15 cellular contexts compared by ENCODE assay signal in genomic region chr2:58701688-58702301, GRCh38.
DNase-seq lines count a peak whose midpoint lies in the region; ATAC-seq and TF ChIP-seq lines count a peak whose summit lies in the region.
"Had no signal": no experiment of that assay in that cellular context is flagged by ENCODE, and none has a peak within 500 bp of the region (broad histone marks: within the 10 kb centered on the region; RNA-seq: fewer than 3 reads in every experiment).

No MANE protein-coding gene starts in this region.

- CTCF ChIA-PET in Calu3 (lab: Charles Lee), result interaction anchor here (0.8 to 1.4 kb wide), 3 partner anchors 33 to 107 kb away, joined by 3 to 4 read pairs (median 4); no protein-coding TSS in a partner anchor

- ATAC-seq in GM19395 (IDR thresholded peaks at IDR 0.05; ENCODE audit: unreplicated experiment) (peak; percentile 70), HG03103 (IDR thresholded peaks at IDR 0.05; ENCODE audit: low read depth, unreplicated experiment) (peak; percentile 70)
- ATAC-seq: heart right ventricle, natural killer cell had no signal

- peaks cover 18% of the 10 kb centered on the region for H3K4me1 Mint-ChIP-seq in Calu3 (ENCODE audit: low read depth, unreplicated experiment)
- H3K4me1 Mint-ChIP-seq: activated naive CD8-positive, alpha-beta T cell treated with anti-CD3 and anti-CD28 coated beads for 36 hours; natural killer cell had no signal

- H3K9me3 Mint-ChIP-seq in Calu3 (ENCODE audit: low read depth, unreplicated experiment), result no peaks in the 10 kb centered on the region
- H3K9me3 Mint-ChIP-seq: activated naive CD8-positive, alpha-beta T cell treated with anti-CD3 and anti-CD28 coated beads for 36 hours had no signal

- H3K4me3 Mint-ChIP-seq in Calu3 (ENCODE audit: low read depth, unreplicated experiment), result no peak overlapping the region
- H3K4me3 Mint-ChIP-seq: activated naive CD8-positive, alpha-beta T cell treated with anti-CD3 and anti-CD28 coated beads for 36 hours; natural killer cell had no signal

- DNase-seq in Calu3 (no peak), astrocyte of the hippocampus (ENCODE audit: low read depth, low spot score) (peak; percentile 9), NCI-H524 treated with DMSO at 0.1 percent for 48 hours (lab: John Stamatoyannopoulos, UW) (no peak), DMS79 (lab: John Stamatoyannopoulos, UW) (no peak), NCI-H226 (no peak), midbrain (lab: John Stamatoyannopoulos, UW) (no peak)
- DNase-seq: activated naive CD8-positive, alpha-beta T cell treated with anti-CD3 and anti-CD28 coated beads for 36 hours; cerebellar nuclear complex; heart right ventricle; natural killer cell; retina; stimulated activated CD4-positive, alpha-beta T cell treated with anti-CD3 and anti-CD28 coated beads, Interleukin-1b, Interleukin-23, amount 100 ng/mL, for 48 hours; transverse colon had no signal

- no peaks in the 10 kb centered on the region for H3K36me3 Mint-ChIP-seq in Calu3 (ENCODE audit: insufficient read depth, unreplicated experiment)
- H3K36me3 Mint-ChIP-seq: activated naive CD8-positive, alpha-beta T cell treated with anti-CD3 and anti-CD28 coated beads for 36 hours; natural killer cell had no signal

- H3K27ac Mint-ChIP-seq in Calu3 (ENCODE audit: unreplicated experiment), result peak overlapping the region; percentile 48
- H3K27ac Mint-ChIP-seq: activated naive CD8-positive, alpha-beta T cell treated with anti-CD3 and anti-CD28 coated beads for 36 hours; natural killer cell had no signal

- H3K27me3 Mint-ChIP-seq in Calu3 (ENCODE audit: unreplicated experiment), result no peaks in the 10 kb centered on the region

- TF ChIP-seq CTCF in Calu3 (IDR thresholded peaks at IDR 0.05; ENCODE audit: unreplicated experiment), result no peak

- intact Hi-C loops in Calu3 (cut with micrococcal nuclease; ENCODE audit: unreplicated experiment), result loop anchor here (1.0 kb wide), 1 partner anchor 130 kb away; no protein-coding TSS in a partner anchor

- no TSS peak for BruUV-seq in Calu3 (replicated peaks; lab: Mats Ljungman, UMichigan)
